ENCODE assay signal across 14 cellular contexts in the genomic region with DNA sequence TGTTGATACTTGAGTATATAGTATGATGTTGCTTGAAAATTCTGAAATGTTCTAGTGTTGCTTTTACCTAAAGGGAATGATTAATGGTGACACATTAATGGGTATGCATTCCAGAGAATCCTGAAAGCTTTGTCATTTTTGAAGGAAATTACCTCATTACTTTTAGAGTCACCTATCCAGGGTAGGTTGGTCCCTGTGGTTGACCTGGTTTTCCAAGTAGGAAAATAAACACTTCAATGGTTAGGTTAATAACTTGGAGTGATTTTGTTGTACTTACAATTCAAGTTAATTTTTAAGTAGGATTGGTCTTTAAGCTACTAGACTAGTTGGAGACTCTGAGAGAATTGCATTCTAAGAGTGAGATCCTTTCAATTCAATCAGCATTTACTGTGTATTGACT. TPM values are rescaled to one million over a fixed set of nuclear protein-coding genes. Genes with fewer than 3 reads are reported as not detected.
DNase-seq lines count a peak whose midpoint lies in the region; ATAC-seq, FAIRE-seq and TF ChIP-seq lines count a peak whose summit lies in the region.
"Had no signal": no experiment of that assay in that cellular context is flagged by ENCODE, and none has a peak within 500 bp of the region (broad histone marks: within the 10 kb centered on the region; RNA-seq: fewer than 3 reads in every experiment).

No MANE protein-coding gene starts in this region.

- H3K36me3 Mint-ChIP-seq in natural killer cell treated with Interleukin-12 subunit alpha and Interleukin-12 subunit beta and Interleukin-15 and Interleukin-18, amount 100 ng/mL, for 72 hours, result no peaks in the 10 kb centered on the region
- H3K36me3 Mint-ChIP-seq: brain had no signal

- TF ChIP-seq CTCF in VCaP (conservative IDR thresholded peaks at IDR 0.05), result no peak

- H3K4me1 Mint-ChIP-seq in natural killer cell treated with Interleukin-12 subunit alpha and Interleukin-12 subunit beta and Interleukin-15 and Interleukin-18, amount 100 ng/mL, for 72 hours (ENCODE audit: low read depth in 2 of 2), result no peaks in the 10 kb centered on the region
- H3K4me1 Mint-ChIP-seq: activated CD4-positive, alpha-beta T cell treated with anti-CD3 and anti-CD28 coated beads for 36 hours; IgD-negative memory B cell had no signal

- no peak for FAIRE-seq in urothelium cell line (lab: Jason Lieb, UNC)
- FAIRE-seq: GM19239 had no signal

- no peak overlapping the region for H3K27ac Mint-ChIP-seq in natural killer cell treated with Interleukin-12 subunit alpha and Interleukin-12 subunit beta and Interleukin-15 and Interleukin-18, amount 100 ng/mL, for 72 hours
- H3K27ac Mint-ChIP-seq: activated CD4-positive, alpha-beta T cell treated with anti-CD3 and anti-CD28 coated beads for 36 hours; activated T-helper 1 cell treated with anti-CD3 and anti-CD28 coated beads, Interleukin-12 subunit alpha, Interleukin-12 subunit beta, Interleukin-2, Interleukin-4 antibody, amounts not matched to agents 30 ng/mL and 10 ng/mL and 1 ng/mL, durations not matched to agents 14 hours and 24 hours and 36 hours; IgD-negative memory B cell had no signal

- H3K4me3 Mint-ChIP-seq in natural killer cell treated with Interleukin-12 subunit alpha and Interleukin-12 subunit beta and Interleukin-15 and Interleukin-18, amount 100 ng/mL, for 72 hours, result no peak overlapping the region
- H3K4me3 Mint-ChIP-seq: activated CD4-positive, alpha-beta T cell treated with anti-CD3 and anti-CD28 coated beads for 36 hours; activated T-helper 1 cell treated with anti-CD3 and anti-CD28 coated beads, Interleukin-12 subunit alpha, Interleukin-12 subunit beta, Interleukin-2, Interleukin-4 antibody, amounts not matched to agents 30 ng/mL and 10 ng/mL and 1 ng/mL, durations not matched to agents 14 hours and 24 hours and 36 hours; brain; IgD-negative memory B cell had no signal

- DNase-seq in HT1080 (ENCODE audit: low read depth) (peak; percentile 88), kidney glomerular epithelial cell (lab: John Stamatoyannopoulos, UW) (peak; percentile 96), urothelium cell line (ENCODE audit: low spot score) (peak; percentile 60), NCI-H1694 treated with DMSO at 0.1 percent for 48 hours (lab: John Stamatoyannopoulos, UW) (no peak), NOMO-1 treated with DMSO at 0.1 percent for 48 hours (lab: John Stamatoyannopoulos, UW; ENCODE audit: unreplicated experiment) (no peak)
- no peak for DNase-seq in natural killer cell treated with Interleukin-12 subunit alpha and Interleukin-12 subunit beta and Interleukin-15 and Interleukin-18, amount 100 ng/mL, for 72 hours (ENCODE audit: low spot score)
- DNase-seq: activated CD4-positive, alpha-beta T cell treated with anti-CD3 and anti-CD28 coated beads for 36 hours; NCI-H146; right cardiac atrium had no signal

- H3K27me3 Mint-ChIP-seq in natural killer cell treated with Interleukin-12 subunit alpha and Interleukin-12 subunit beta and Interleukin-15 and Interleukin-18, amount 100 ng/mL, for 72 hours, result no peaks in the 10 kb centered on the region
- H3K27me3 Mint-ChIP-seq: activated CD4-positive, alpha-beta T cell treated with anti-CD3 and anti-CD28 coated beads for 36 hours; brain had no signal

- no peak for ATAC-seq in natural killer cell treated with Interleukin-12 subunit alpha and Interleukin-12 subunit beta and Interleukin-15 and Interleukin-18, amount 100 ng/mL, for 72 hours
- ATAC-seq: activated CD4-positive, alpha-beta T cell treated with anti-CD3 and anti-CD28 coated beads for 36 hours; right cardiac atrium had no signal

- H3K9me3 Mint-ChIP-seq in natural killer cell treated with Interleukin-12 subunit alpha and Interleukin-12 subunit beta and Interleukin-15 and Interleukin-18, amount 100 ng/mL, for 72 hours, result peaks cover 3% of the 10 kb centered on the region
- H3K9me3 Mint-ChIP-seq: activated T-helper 1 cell treated with anti-CD3 and anti-CD28 coated beads, Interleukin-12 subunit alpha, Interleukin-12 subunit beta, Interleukin-2, Interleukin-4 antibody, amounts not matched to agents 30 ng/mL and 10 ng/mL and 1 ng/mL, durations not matched to agents 14 hours and 24 hours and 36 hours; brain; IgD-negative memory B cell had no signal

- peak overlapping the region; percentile 93 for H3K27ac ChIP-seq in VCaP

RNA-seq across cellular contexts. Expression of a gene that starts 31.0 kb away (rescaled TPM):
- 3.7 and 6.5 TPM in 2 replicates for total RNA-seq in HT1080 (2014; rRNA removed; shearing (Covaris generic))
- polyA plus RNA-seq in HT1080 (2015; cell fraction: cytosol; rRNA removed), result 4.1 and 5.1 TPM in 2 replicates
- 4.0 and 4.8 TPM in 2 replicates for polyA plus RNA-seq in HT1080 (2015; cell fraction: nucleus; rRNA removed)
- under 1 TPM in 1 of 2 donors, not detected in 1; 0.28 TPM for total RNA-seq in natural killer cell treated with Interleukin-12 subunit alpha and Interleukin-12 subunit beta and Interleukin-15 and Interleukin-18, amount 100 ng/mL, for 72 hours

Comparison
In these comparisons a context has a peak if more than half of its experiments do, and no peak if none do; other contexts are left out.
1. DNase-seq: peak in HT1080 (single experiment), kidney glomerular epithelial cell (single experiment) and urothelium cell line (single experiment); none in NCI-H1694 treated with DMSO at 0.1 percent for 48 hours (single experiment), natural killer cell treated with Interleukin-12 subunit alpha and Interleukin-12 subunit beta and Interleukin-15 and Interleukin-18, amount 100 ng/mL, for 72 hours (single experiment) and NOMO-1 treated with DMSO at 0.1 percent for 48 hours (single experiment).